Comparison of ENCODE assay signal across 26 cellular contexts in the genomic region with DNA sequence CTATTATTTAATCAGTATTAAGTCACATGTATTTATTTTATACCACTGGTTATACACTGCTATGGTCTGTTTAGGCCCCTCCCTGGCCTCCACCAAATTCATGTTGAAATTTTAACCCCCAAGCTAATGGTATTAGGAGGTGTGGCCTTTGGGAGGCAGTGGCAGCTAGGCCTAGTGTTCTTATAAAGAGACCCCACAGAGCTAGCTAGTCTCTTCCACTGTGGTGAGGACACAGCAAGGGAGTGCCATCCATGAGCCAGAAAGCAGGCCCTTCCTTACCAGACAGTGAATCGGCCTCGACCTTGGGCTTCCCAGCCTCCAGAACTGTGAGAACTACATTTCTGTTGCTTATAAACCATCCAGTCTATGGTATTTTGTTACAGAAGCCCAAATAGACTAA.
"Had no signal": no experiment of that assay in that cellular context is flagged by ENCODE, and none has a peak within 500 bp of the region (broad histone marks: within the 10 kb centered on the region; RNA-seq: fewer than 3 reads in every experiment).

No MANE protein-coding gene starts in this region.

- H3K36me3 Mint-ChIP-seq: natural killer cell had no signal

- H3K4me3 ChIP-seq: ascending aorta, breast epithelium, dorsolateral prefrontal cortex, transverse colon, vagina had no signal

- DNase-seq: activated CD4-positive, alpha-beta T cell treated with anti-CD3 and anti-CD28 coated beads, Interleukin-2, amount 50 U/mL, for 4 hours; activated CD8-positive, alpha-beta memory T cell treated with anti-CD3 and anti-CD28 coated beads, Interleukin-2, amount 10 ng/mL, durations not matched to agents 7 days and 5 days; activated naive CD4-positive, alpha-beta T cell treated with anti-CD3 and anti-CD28 coated beads for 36 hours; activated naive CD8-positive, alpha-beta T cell treated with anti-CD3 and anti-CD28 coated beads, Interleukin-2, amount 50 U/mL, for 24 hours; activated T-cell treated with anti-CD3 and anti-CD28 coated beads, Interleukin-2, amount 50 U/mL, for 1 hour; dorsolateral prefrontal cortex; islet precursor cell; left ventricle myocardium superior; mesendoderm; natural killer cell; nucleus accumbens; posterior cingulate gyrus; retina; stimulated activated CD4-positive, alpha-beta T cell treated with anti-CD3 and anti-CD28 coated beads, Interleukin-12 subunit alpha, Interleukin-12 subunit beta, amount 100 ng/mL, for 4 hours; stimulated activated CD4-positive, alpha-beta T cell treated with anti-CD3 and anti-CD28 coated beads, Interleukin-2, amount 100 ng/mL, for 24 hours; substantia nigra; T-helper 9 cell; transverse colon had no signal

- FAIRE-seq: endometrium had no signal

- H3K9me3 Mint-ChIP-seq: activated naive CD4-positive, alpha-beta T cell treated with anti-CD3 and anti-CD28 coated beads for 36 hours; activated naive CD8-positive, alpha-beta T cell treated with anti-CD3 and anti-CD28 coated beads, Interleukin-2, amount 50 U/mL, for 24 hours; activated T-helper 2 cell treated with anti-CD3 and anti-CD28 coated beads, Interferon-gamma antibody, Interleukin-2, Interleukin-4, amounts not matched to agents 10 μg/mL and 5 μg/mL and 100 μg/mL, durations not matched to agents 14 hours and 24 hours and 36 hours; natural killer cell; stimulated activated effector memory CD8-positive, alpha-beta T cell treated with anti-CD3 and anti-CD28 coated beads, Interleukin-12 subunit alpha, Interleukin-12 subunit beta, amount 100 ng/mL, for 72 hours had no signal

- H3K36me3 ChIP-seq: breast epithelium had no signal

- H3K27me3 Mint-ChIP-seq: activated CD8-positive, alpha-beta memory T cell treated with anti-CD3 and anti-CD28 coated beads, Interleukin-2, amount 10 ng/mL, durations not matched to agents 7 days and 5 days; activated naive CD8-positive, alpha-beta T cell treated with anti-CD3 and anti-CD28 coated beads, Interleukin-2, amount 50 U/mL, for 24 hours had no signal

- ATAC-seq: activated CD4-positive, CD25-positive, alpha-beta regulatory T cell treated with anti-CD3 and anti-CD28 coated beads, Interleukin-2, amount 50 U/mL, for 24 hours; activated CD8-positive, alpha-beta memory T cell treated with anti-CD3 and anti-CD28 coated beads, Interleukin-2, amount 10 ng/mL, durations not matched to agents 7 days and 5 days; activated naive CD8-positive, alpha-beta T cell treated with anti-CD3 and anti-CD28 coated beads, Interleukin-2, amount 50 U/mL, for 24 hours; esophagus mucosa; left ventricle myocardium superior; natural killer cell; stimulated activated effector memory CD8-positive, alpha-beta T cell treated with anti-CD3 and anti-CD28 coated beads, Interleukin-12 subunit alpha, Interleukin-12 subunit beta, amount 100 ng/mL, for 72 hours had no signal

- H3K4me3 Mint-ChIP-seq: activated CD8-positive, alpha-beta memory T cell treated with anti-CD3 and anti-CD28 coated beads, Interleukin-2, amount 10 ng/mL, durations not matched to agents 7 days and 5 days; activated naive CD4-positive, alpha-beta T cell treated with anti-CD3 and anti-CD28 coated beads for 36 hours; activated naive CD8-positive, alpha-beta T cell treated with anti-CD3 and anti-CD28 coated beads, Interleukin-2, amount 50 U/mL, for 24 hours; natural killer cell; stimulated activated effector memory CD8-positive, alpha-beta T cell treated with anti-CD3 and anti-CD28 coated beads, Interleukin-12 subunit alpha, Interleukin-12 subunit beta, amount 100 ng/mL, for 72 hours had no signal

- H3K4me1 Mint-ChIP-seq: activated CD8-positive, alpha-beta memory T cell treated with anti-CD3 and anti-CD28 coated beads, Interleukin-2, amount 10 ng/mL, durations not matched to agents 7 days and 5 days; activated naive CD8-positive, alpha-beta T cell treated with anti-CD3 and anti-CD28 coated beads, Interleukin-2, amount 50 U/mL, for 24 hours; natural killer cell; stimulated activated effector memory CD8-positive, alpha-beta T cell treated with anti-CD3 and anti-CD28 coated beads, Interleukin-12 subunit alpha, Interleukin-12 subunit beta, amount 100 ng/mL, for 72 hours had no signal

- H3K27ac ChIP-seq: ascending aorta, breast epithelium, transverse colon, vagina had no signal

- H3K27me3 ChIP-seq: ascending aorta, breast epithelium, dorsolateral prefrontal cortex, transverse colon, vagina had no signal

- H3K27ac Mint-ChIP-seq: activated CD8-positive, alpha-beta memory T cell treated with anti-CD3 and anti-CD28 coated beads, Interleukin-2, amount 10 ng/mL, durations not matched to agents 7 days and 5 days; activated naive CD4-positive, alpha-beta T cell treated with anti-CD3 and anti-CD28 coated beads for 36 hours; activated naive CD8-positive, alpha-beta T cell treated with anti-CD3 and anti-CD28 coated beads, Interleukin-2, amount 50 U/mL, for 24 hours; activated T-helper 2 cell treated with anti-CD3 and anti-CD28 coated beads, Interferon-gamma antibody, Interleukin-2, Interleukin-4, amounts not matched to agents 10 μg/mL and 5 μg/mL and 100 μg/mL, durations not matched to agents 14 hours and 24 hours and 36 hours had no signal

- H3K9me3 ChIP-seq: ascending aorta, breast epithelium, transverse colon, vagina had no signal

- H3K4me1 ChIP-seq: breast epithelium, transverse colon, vagina had no signal
